ENCODE assay signal across 21 cellular contexts in genomic region chr4:102579794-102580462, GRCh38.
A peak's percentile ranks its signal among the peaks of the same experiment; 100 is the strongest.
DNase-seq lines count a peak whose midpoint lies in the region; ATAC-seq, FAIRE-seq and TF ChIP-seq lines count a peak whose summit lies in the region.
"Had no signal": no experiment of that assay in that cellular context is flagged by ENCODE, and none has a peak within 500 bp of the region (broad histone marks: within the 10 kb centered on the region; RNA-seq: fewer than 3 reads in every experiment).

No MANE protein-coding gene starts in this region.

- no peak overlapping the region for H3K9ac ChIP-seq in HepG2 (ENCODE audit: insufficient read depth, low read depth, low read length)

- no peak overlapping the region for H2AFZ ChIP-seq in HepG2 (ENCODE audit: low read length)
- H2AFZ ChIP-seq in PC-9: no peak overlapping the region

- no peak for TF ChIP-seq EP300 in HepG2 (IDR thresholded peaks at IDR 0.05; ENCODE audit: low read depth in 2 of 2, low read length in 2 of 2)
- no peak for TF ChIP-seq EP300 in HepG2 (CRISPR knock-in tag; IDR thresholded peaks at IDR 0.05; ENCODE audit: borderline replicate concordance)
- no peak for TF ChIP-seq EP300 in esophagus muscularis mucosa (IDR thresholded peaks at IDR 0.05)

- POLR2A ChIA-PET in HepG2 (lab: Yijun Ruan, JAX) (interaction anchor here (1.2 kb wide), 2 partner anchors 80 to 248 kb away, joined by 3 to 5 read pairs; partner anchors contain the start of gene UBE2D3), PC-9 (lab: Charles Lee; ENCODE audit: unreplicated experiment) (no interaction called here)
- POLR2A ChIA-PET in activated CD8-positive, alpha-beta T cell treated with anti-CD3 and anti-CD28 coated beads, Interleukin-2, amount 10 ng/mL, durations not matched to agents 7 days and 5 days (lab: Charles Lee): interaction anchor here (0.8 to 1.4 kb wide), 3 partner anchors 12 to 38 kb away, joined by 3 to 5 read pairs (median 3); no protein-coding TSS in a partner anchor

- no peaks in the 10 kb centered on the region for H3K27me3 Mint-ChIP-seq in activated CD8-positive, alpha-beta T cell treated with anti-CD3 and anti-CD28 coated beads, Interleukin-2, amount 10 ng/mL, durations not matched to agents 7 days and 5 days (ENCODE audit: low read depth)
- H3K27me3 Mint-ChIP-seq in stimulated activated naive B cell treated with anti-CD40 and anti-IgM and Interleukin-4, amounts not matched to agents 10 μg/mL and 1 μg/mL and 100 μg/mL, for 72 hours: no peaks in the 10 kb centered on the region
- H3K27me3 Mint-ChIP-seq: progenitor cell of endocrine pancreas had no signal

- H3K4me3 Mint-ChIP-seq in activated CD8-positive, alpha-beta T cell treated with anti-CD3 and anti-CD28 coated beads, Interleukin-2, amount 10 ng/mL, durations not matched to agents 7 days and 5 days: no peak overlapping the region
- H3K4me3 Mint-ChIP-seq in stimulated activated naive B cell treated with anti-CD40 and anti-IgM and Interleukin-4, amounts not matched to agents 10 μg/mL and 1 μg/mL and 100 μg/mL, for 72 hours: no peak overlapping the region

- DNase-seq in HepG2 (ENCODE audit: low spot score) (no peak), right lobe of liver (no peak), NCI-H526 treated with DMSO at 0.1 percent for 48 hours (lab: John Stamatoyannopoulos, UW) (no peak), esophagus muscularis mucosa (ENCODE audit: extremely low spot score) (no peak), PC-9 (no peak)
- DNase-seq in activated CD8-positive, alpha-beta T cell treated with anti-CD3 and anti-CD28 coated beads, Interleukin-2, amount 10 ng/mL, durations not matched to agents 7 days and 5 days: no peak
- DNase-seq in stimulated activated naive B cell treated with anti-CD40 and anti-IgM and Interleukin-4, amounts not matched to agents 10 μg/mL and 1 μg/mL and 100 μg/mL, for 72 hours: no peak
- DNase-seq: body of pancreas; colonic mucosa; foreskin keratinocyte; hypothalamus; mammary epithelial cell; NCI-H1436; NCI-H2171; NCI-H774; stimulated activated CD4-positive, alpha-beta T cell treated with anti-CD3 and anti-CD28 coated beads, Interleukin-4, amount 100 ng/mL, for 1 hour had no signal

- H3F3A ChIP-seq in PC-9 (ENCODE audit: insufficient read depth, low read depth): no peaks in the 10 kb centered on the region

- no peaks in the 10 kb centered on the region for H4K20me1 ChIP-seq in HepG2 (ENCODE audit: insufficient read depth, low read length)
- H4K20me1 ChIP-seq in PC-9 (ENCODE audit: insufficient read depth): no peaks in the 10 kb centered on the region

- H3K4me1 ChIP-seq in HepG2 (ENCODE audit: insufficient read depth, low read length) (peaks cover 22% of the 10 kb centered on the region), right lobe of liver (peaks cover 0 to 10% (median 0%) of the 10 kb centered on the region in 4 donors), esophagus muscularis mucosa (peaks cover 0 to 7% (median 3%) of the 10 kb centered on the region in 4 donors), PC-9 (replicated peaks; ENCODE audit: insufficient read depth) (no peaks in the 10 kb centered on the region)
- H3K4me1 ChIP-seq: colonic mucosa, suprapubic skin had no signal

- H3K4me1 Mint-ChIP-seq in activated CD8-positive, alpha-beta T cell treated with anti-CD3 and anti-CD28 coated beads, Interleukin-2, amount 10 ng/mL, durations not matched to agents 7 days and 5 days (ENCODE audit: low read depth): peaks cover 78% of the 10 kb centered on the region
- peaks cover 30 to 45% of the 10 kb centered on the region in 2 donors for H3K4me1 Mint-ChIP-seq in stimulated activated naive B cell treated with anti-CD40 and anti-IgM and Interleukin-4, amounts not matched to agents 10 μg/mL and 1 μg/mL and 100 μg/mL, for 72 hours

- no peaks in the 10 kb centered on the region for H3K79me2 ChIP-seq in HepG2 (ENCODE audit: insufficient read depth, low read length)
- no peaks in the 10 kb centered on the region for H3K79me2 ChIP-seq in PC-9 (ENCODE audit: low read depth)

- peak overlapping the region; percentile 22 for H3K27ac ChIP-seq in HepG2 (ENCODE audit: extremely low read length, insufficient read depth, low read length)
- no peak overlapping the region for H3K27ac ChIP-seq in right lobe of liver
- H3K27ac ChIP-seq in esophagus muscularis mucosa (replicated peaks in 1 of 4): no peak overlapping the region
- H3K27ac ChIP-seq in PC-9: no peak overlapping the region
- H3K27ac ChIP-seq: body of pancreas, colonic mucosa, foreskin keratinocyte, suprapubic skin had no signal

- no peak; the same call in 2 of the 3 replicates for ATAC-seq in HepG2
- no peak for ATAC-seq in right lobe of liver
- ATAC-seq in GM19463 (IDR thresholded peaks at IDR 0.05; ENCODE audit: unreplicated experiment): peak; percentile 39
- ATAC-seq in activated CD8-positive, alpha-beta T cell treated with anti-CD3 and anti-CD28 coated beads, Interleukin-2, amount 10 ng/mL, durations not matched to agents 7 days and 5 days: no peak
- peak; percentile 58 to 70 for ATAC-seq in stimulated activated naive B cell treated with anti-CD40 and anti-IgM and Interleukin-4, amounts not matched to agents 10 μg/mL and 1 μg/mL and 100 μg/mL, for 72 hours (replicated peaks)
- ATAC-seq: body of pancreas, foreskin keratinocyte, Panc1 had no signal

- peak overlapping the region; percentile 15; the same call in 1 of the 2 replicates for H3K4me2 ChIP-seq in HepG2 (ENCODE audit: low read depth, low read length)
- H3K4me2 ChIP-seq in PC-9: no peak overlapping the region

- BruUV-seq in HepG2 (replicated peaks; lab: Mats Ljungman, UMichigan) (no TSS peak), PC-9 (replicated peaks; lab: Mats Ljungman, UMichigan) (no TSS peak)

- H3K4me3 ChIP-seq in HepG2 (replicated peaks in 1 of 3; ENCODE audit: insufficient read depth in 1 of 3, low read depth in 2 of 3, low read length in 3 of 3): no peak overlapping the region
- no peak overlapping the region for H3K4me3 ChIP-seq in right lobe of liver
- no peak overlapping the region for H3K4me3 ChIP-seq in esophagus muscularis mucosa
- H3K4me3 ChIP-seq in PC-9: no peak overlapping the region
- H3K4me3 ChIP-seq: body of pancreas, colonic mucosa, suprapubic skin had no signal

- TF ChIP-seq RAD21 in HepG2 (CRISPR knock-in tag; IDR thresholded peaks at IDR 0.05): no peak

- TF ChIP-seq CTCF in HepG2 (CRISPR knock-in tag; IDR thresholded peaks at IDR 0.05) (no peak), right lobe of liver (IDR thresholded peaks at IDR 0.05) (no peak), esophagus muscularis mucosa (IDR thresholded peaks at IDR 0.05) (no peak), PC-9 (conservative IDR thresholded peaks at IDR 0.05) (no peak)

- CTCF ChIA-PET in HepG2 (lab: Yijun Ruan, JAX; ENCODE audit: low intra/inter-chr PET ratio, low total read pairs): interaction anchor here (0.5 kb wide), 1 partner anchor 148 kb away, joined by 3 read pairs; no protein-coding TSS in a partner anchor
- CTCF ChIA-PET in activated CD8-positive, alpha-beta T cell treated with anti-CD3 and anti-CD28 coated beads, Interleukin-2, amount 10 ng/mL, durations not matched to agents 7 days and 5 days (lab: Charles Lee): interaction anchor here (0.8 to 3.3 kb wide), 16 partner anchors 10 to 150 kb away, joined by 3 to 23 read pairs (median 5); partner anchors contain the start of gene NFKB1
- CTCF ChIA-PET in PC-9 (lab: Charles Lee): no interaction called here

- peak overlapping the region; percentile 10 for H3K27ac Mint-ChIP-seq in activated CD8-positive, alpha-beta T cell treated with anti-CD3 and anti-CD28 coated beads, Interleukin-2, amount 10 ng/mL, durations not matched to agents 7 days and 5 days
- H3K27ac Mint-ChIP-seq in stimulated activated naive B cell treated with anti-CD40 and anti-IgM and Interleukin-4, amounts not matched to agents 10 μg/mL and 1 μg/mL and 100 μg/mL, for 72 hours: peak overlapping the region; percentile 60
- H3K27ac Mint-ChIP-seq: progenitor cell of endocrine pancreas had no signal

- H3K36me3 Mint-ChIP-seq in activated CD8-positive, alpha-beta T cell treated with anti-CD3 and anti-CD28 coated beads, Interleukin-2, amount 10 ng/mL, durations not matched to agents 7 days and 5 days (ENCODE audit: low read depth): peaks cover 82% of the 10 kb centered on the region
- H3K36me3 Mint-ChIP-seq in stimulated activated naive B cell treated with anti-CD40 and anti-IgM and Interleukin-4, amounts not matched to agents 10 μg/mL and 1 μg/mL and 100 μg/mL, for 72 hours: peaks cover 36 to 62% of the 10 kb centered on the region in 2 donors

- no peak for FAIRE-seq in HepG2 (lab: Jason Lieb, UNC)
- FAIRE-seq: keratinocyte had no signal

- H3K36me3 ChIP-seq in HepG2 (replicated peaks in 1 of 2; ENCODE audit: control insufficient read depth in 1 of 2, insufficient read depth in 2 of 2, low read length in 2 of 2): peaks cover 7 to 47% of the 10 kb centered on the region in 2 experiments; a peak in 4 of 5 replicates
- H3K36me3 ChIP-seq in right lobe of liver: peaks cover 0 to 52% (median 21%) of the 10 kb centered on the region in 4 donors
- peaks cover 19 to 81% (median 58%) of the 10 kb centered on the region in 4 donors for H3K36me3 ChIP-seq in esophagus muscularis mucosa
- H3K36me3 ChIP-seq in PC-9 (ENCODE audit: low read depth): no peaks in the 10 kb centered on the region

- no peaks in the 10 kb centered on the region for H3K9me3 Mint-ChIP-seq in activated CD8-positive, alpha-beta T cell treated with anti-CD3 and anti-CD28 coated beads, Interleukin-2, amount 10 ng/mL, durations not matched to agents 7 days and 5 days (ENCODE audit: insufficient read depth)
- H3K9me3 Mint-ChIP-seq in stimulated activated naive B cell treated with anti-CD40 and anti-IgM and Interleukin-4, amounts not matched to agents 10 μg/mL and 1 μg/mL and 100 μg/mL, for 72 hours: no peaks in the 10 kb centered on the region

- in situ Hi-C loops in HepG2 (cut with HindIII; ENCODE audit: extremely low pct_ligation_motif_present, low pct_unique_long_range_greater_than_20kb): no loop called here

- intact Hi-C loops in HepG2 (cut with micrococcal nuclease; ENCODE audit: unreplicated experiment) (loop anchor here (5.0 kb wide), 1 partner anchor 78 kb away; the partner anchor contains the start of gene NFKB1), right lobe of liver (cut with DNase I) (no loop called here), esophagus muscularis mucosa (cut with DNase I) (no loop called here), PC-9 (cut with micrococcal nuclease; ENCODE audit: unreplicated experiment) (no loop called here)

- WGBS in HepG2 (ENCODE audit: low lambda C conversion rate): 68% methylated on average over 2 of the region's 2 CpGs
- WGBS in right lobe of liver (ENCODE audit: insufficient coverage, low coverage, low lambda C conversion rate, missing lambda C conversion rate): 62% methylated on average over 2 of the region's 2 CpGs
- WGBS in esophagus muscularis mucosa: 81% methylated on average over 2 of the region's 2 CpGs

- H3K27me3 ChIP-seq in HepG2 (ENCODE audit: control insufficient read depth in 1 of 2, insufficient read depth in 2 of 2, low read length in 2 of 2): no peaks in the 10 kb centered on the region
- H3K27me3 ChIP-seq in right lobe of liver: no peaks in the 10 kb centered on the region
- no peaks in the 10 kb centered on the region for H3K27me3 ChIP-seq in esophagus muscularis mucosa
- H3K27me3 ChIP-seq in PC-9 (ENCODE audit: insufficient read depth, low read depth): no peaks in the 10 kb centered on the region
- H3K27me3 ChIP-seq: body of pancreas, colonic mucosa, foreskin keratinocyte, suprapubic skin had no signal

- no peaks in the 10 kb centered on the region for H3K9me3 ChIP-seq in HepG2 (ENCODE audit: low read length)
- no peaks in the 10 kb centered on the region for H3K9me3 ChIP-seq in right lobe of liver
- H3K9me3 ChIP-seq in esophagus muscularis mucosa: no peaks in the 10 kb centered on the region
- H3K9me3 ChIP-seq in PC-9 (ENCODE audit: insufficient read depth, low read depth): no peaks in the 10 kb centered on the region
- H3K9me3 ChIP-seq: body of pancreas, colonic mucosa, suprapubic skin had no signal

- H3K9me2 ChIP-seq in PC-9 (ENCODE audit: insufficient read depth): no peaks in the 10 kb centered on the region

- TF ChIP-seq POLR2A in HepG2 (IDR thresholded peaks at IDR 0.05; ENCODE audit: insufficient read depth in 1 of 2, low read depth in 2 of 2, low read length in 2 of 2) (no peak), right lobe of liver (IDR thresholded peaks at IDR 0.05) (no peak), esophagus muscularis mucosa (IDR thresholded peaks at IDR 0.05; ENCODE audit: low read depth) (no peak)

Comparison
In these comparisons a context has a peak if more than half of its experiments do, and no peak if none do; other contexts are left out.
1. ATAC-seq: peak in GM19463 (single experiment) and stimulated activated naive B cell treated with anti-CD40 and anti-IgM and Interleukin-4, amounts not matched to agents 10 μg/mL and 1 μg/mL and 100 μg/mL, for 72 hours (2 of 2); none in HepG2 (single experiment), right lobe of liver (0 of 4) and activated CD8-positive, alpha-beta T cell treated with anti-CD3 and anti-CD28 coated beads, Interleukin-2, amount 10 ng/mL, durations not matched to agents 7 days and 5 days (single experiment).